Comparison of ENCODE assay signal across 1 cellular context in the genomic region with DNA sequence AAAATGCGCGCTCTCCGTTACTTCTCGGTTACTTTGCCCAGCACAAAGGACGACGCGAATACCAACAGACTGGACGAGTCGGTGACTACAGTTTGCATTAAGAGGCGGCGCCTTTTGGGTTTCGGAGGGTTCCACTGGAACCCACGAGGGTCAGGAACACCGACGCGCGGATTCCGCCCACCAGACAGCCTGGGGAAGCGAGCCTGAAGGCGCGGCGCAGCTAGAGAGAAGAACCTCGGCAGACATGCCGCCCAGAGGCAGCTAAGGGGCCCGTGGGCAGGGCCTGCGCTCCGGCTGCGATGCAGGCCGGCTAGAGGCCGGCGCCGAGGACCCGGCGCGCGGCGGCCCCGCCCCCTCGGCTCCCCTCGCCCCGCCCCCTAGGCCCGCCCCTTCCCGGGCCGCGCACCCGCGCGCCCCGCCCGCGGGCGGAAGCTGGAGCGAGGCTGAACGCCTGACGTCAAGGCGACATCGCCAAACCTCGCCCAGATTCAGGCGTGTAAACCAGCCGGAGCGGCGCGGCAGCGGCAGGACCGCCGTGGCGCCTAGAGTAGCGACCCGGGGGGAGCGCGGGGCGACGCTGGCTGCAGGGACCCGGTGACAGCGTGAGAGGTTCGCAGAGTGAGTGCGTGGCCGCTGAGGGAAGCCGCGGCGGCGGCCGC.
A peak's percentile ranks its signal among the peaks of the same experiment; 100 is the strongest.
TF ChIP-seq lines count a peak whose summit lies in the region.

A gene (plus strand): TSS at position 465 of the 659 bp plus-strand sequence. CDS start 37,826 bp downstream, outside the sequence.

TF ChIP-seq in HepG2, 621 proteins besides CTCF, POLR2A, EP300 and RAD21 (continued from another document and continues in another):
- TF ChIP-seq, protein P1, sequence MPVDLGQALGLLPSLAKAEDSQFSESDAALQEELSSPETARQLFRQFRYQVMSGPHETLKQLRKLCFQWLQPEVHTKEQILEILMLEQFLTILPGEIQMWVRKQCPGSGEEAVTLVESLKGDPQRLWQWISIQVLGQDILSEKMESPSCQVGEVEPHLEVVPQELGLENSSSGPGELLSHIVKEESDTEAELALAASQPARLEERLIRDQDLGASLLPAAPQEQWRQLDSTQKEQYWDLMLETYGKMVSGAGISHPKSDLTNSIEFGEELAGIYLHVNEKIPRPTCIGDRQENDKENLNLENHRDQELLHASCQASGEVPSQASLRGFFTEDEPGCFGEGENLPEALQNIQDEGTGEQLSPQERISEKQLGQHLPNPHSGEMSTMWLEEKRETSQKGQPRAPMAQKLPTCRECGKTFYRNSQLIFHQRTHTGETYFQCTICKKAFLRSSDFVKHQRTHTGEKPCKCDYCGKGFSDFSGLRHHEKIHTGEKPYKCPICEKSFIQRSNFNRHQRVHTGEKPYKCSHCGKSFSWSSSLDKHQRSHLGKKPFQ (CRISPR knock-in tag; IDR thresholded peaks at IDR 0.05; ENCODE audit: insufficient replicate concordance), result peak; percentile 42
- no peak for TF ChIP-seq TRIM24 (CRISPR knock-in tag; IDR thresholded peaks at IDR 0.05)
- TF ChIP-seq ZNF432 (CRISPR knock-in tag; IDR thresholded peaks at IDR 0.05; ENCODE audit: borderline replicate concordance), result no peak
- no peak for TF ChIP-seq ZSCAN20 (CRISPR knock-in tag; IDR thresholded peaks at IDR 0.05; ENCODE audit: borderline replicate concordance)
- no peak for TF ChIP-seq ATF7 (IDR thresholded peaks at IDR 0.05)
- peak; percentile 54; the same call in 1 of the 2 replicates for TF ChIP-seq ATF7 (CRISPR knock-in tag; IDR thresholded peaks at IDR 0.05)
- TF ChIP-seq HMG20A (CRISPR knock-in tag; IDR thresholded peaks at IDR 0.05; ENCODE audit: borderline replicate concordance), result 0 out of 2 replicates have a peak, but pooled peaks have one; percentile 29
- TF ChIP-seq ZNF674 (CRISPR knock-in tag; IDR thresholded peaks at IDR 0.05; ENCODE audit: low read depth), result no peak
- TF ChIP-seq, protein P2, sequence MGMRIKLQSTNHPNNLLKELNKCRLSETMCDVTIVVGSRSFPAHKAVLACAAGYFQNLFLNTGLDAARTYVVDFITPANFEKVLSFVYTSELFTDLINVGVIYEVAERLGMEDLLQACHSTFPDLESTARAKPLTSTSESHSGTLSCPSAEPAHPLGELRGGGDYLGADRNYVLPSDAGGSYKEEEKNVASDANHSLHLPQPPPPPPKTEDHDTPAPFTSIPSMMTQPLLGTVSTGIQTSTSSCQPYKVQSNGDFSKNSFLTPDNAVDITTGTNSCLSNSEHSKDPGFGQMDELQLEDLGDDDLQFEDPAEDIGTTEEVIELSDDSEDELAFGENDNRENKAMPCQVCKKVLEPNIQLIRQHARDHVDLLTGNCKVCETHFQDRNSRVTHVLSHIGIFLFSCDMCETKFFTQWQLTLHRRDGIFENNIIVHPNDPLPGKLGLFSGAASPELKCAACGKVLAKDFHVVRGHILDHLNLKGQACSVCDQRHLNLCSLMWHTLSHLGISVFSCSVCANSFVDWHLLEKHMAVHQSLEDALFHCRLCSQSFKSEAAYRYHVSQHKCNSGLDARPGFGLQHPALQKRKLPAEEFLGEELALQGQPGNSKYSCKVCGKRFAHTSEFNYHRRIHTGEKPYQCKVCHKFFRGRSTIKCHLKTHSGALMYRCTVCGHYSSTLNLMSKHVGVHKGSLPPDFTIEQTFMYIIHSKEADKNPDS (CRISPR knock-in tag; IDR thresholded peaks at IDR 0.05), result no peak
- peak; percentile 75; the same call in 1 of the 2 replicates for TF ChIP-seq ZNF274 (CRISPR knock-in tag; IDR thresholded peaks at IDR 0.05)
- no peak; the same call in 1 of the 2 replicates for TF ChIP-seq ZNF12 (CRISPR knock-in tag; IDR thresholded peaks at IDR 0.05)
- 0 out of 2 replicates have a peak, but pooled peaks have one; percentile 70 for TF ChIP-seq ZNF782 (CRISPR knock-in tag; IDR thresholded peaks at IDR 0.05; ENCODE audit: borderline replicate concordance)
- peak; percentile 28; the same call in 1 of the 2 replicates for TF ChIP-seq KLF12 (CRISPR knock-in tag; IDR thresholded peaks at IDR 0.05; ENCODE audit: borderline replicate concordance)
- no peak for TF ChIP-seq NONO (IDR thresholded peaks at IDR 0.05)
- TF ChIP-seq NONO (CRISPR knock-in tag; conservative IDR thresholded peaks at IDR 0.05), result peak; percentile 74
- 0 out of 2 replicates have a peak, but pooled peaks have one; percentile 29 for TF ChIP-seq ZNF614 (CRISPR knock-in tag; IDR thresholded peaks at IDR 0.05; ENCODE audit: borderline replicate concordance)
- TF ChIP-seq, protein P3, sequence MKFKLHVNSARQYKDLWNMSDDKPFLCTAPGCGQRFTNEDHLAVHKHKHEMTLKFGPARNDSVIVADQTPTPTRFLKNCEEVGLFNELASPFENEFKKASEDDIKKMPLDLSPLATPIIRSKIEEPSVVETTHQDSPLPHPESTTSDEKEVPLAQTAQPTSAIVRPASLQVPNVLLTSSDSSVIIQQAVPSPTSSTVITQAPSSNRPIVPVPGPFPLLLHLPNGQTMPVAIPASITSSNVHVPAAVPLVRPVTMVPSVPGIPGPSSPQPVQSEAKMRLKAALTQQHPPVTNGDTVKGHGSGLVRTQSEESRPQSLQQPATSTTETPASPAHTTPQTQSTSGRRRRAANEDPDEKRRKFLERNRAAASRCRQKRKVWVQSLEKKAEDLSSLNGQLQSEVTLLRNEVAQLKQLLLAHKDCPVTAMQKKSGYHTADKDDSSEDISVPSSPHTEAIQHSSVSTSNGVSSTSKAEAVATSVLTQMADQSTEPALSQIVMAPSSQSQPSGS (CRISPR knock-in tag; IDR thresholded peaks at IDR 0.05), result peak; percentile 56; the same call in 1 of the 2 replicates
- TF ChIP-seq ZNF562 (CRISPR knock-in tag; IDR thresholded peaks at IDR 0.05; ENCODE audit: borderline replicate concordance), result no peak
- 0 out of 2 replicates have a peak, but pooled peaks have one; percentile 75 for TF ChIP-seq ETV6 (CRISPR knock-in tag; conservative IDR thresholded peaks at IDR 0.05)
- TF ChIP-seq WIZ (CRISPR knock-in tag; IDR thresholded peaks at IDR 0.05), result no peak
- TF ChIP-seq CENPT (CRISPR knock-in tag; IDR thresholded peaks at IDR 0.05; ENCODE audit: low read depth), result no peak
- no peak for TF ChIP-seq ZNF619 (CRISPR knock-in tag; IDR thresholded peaks at IDR 0.05)
- TF ChIP-seq, protein P4, sequence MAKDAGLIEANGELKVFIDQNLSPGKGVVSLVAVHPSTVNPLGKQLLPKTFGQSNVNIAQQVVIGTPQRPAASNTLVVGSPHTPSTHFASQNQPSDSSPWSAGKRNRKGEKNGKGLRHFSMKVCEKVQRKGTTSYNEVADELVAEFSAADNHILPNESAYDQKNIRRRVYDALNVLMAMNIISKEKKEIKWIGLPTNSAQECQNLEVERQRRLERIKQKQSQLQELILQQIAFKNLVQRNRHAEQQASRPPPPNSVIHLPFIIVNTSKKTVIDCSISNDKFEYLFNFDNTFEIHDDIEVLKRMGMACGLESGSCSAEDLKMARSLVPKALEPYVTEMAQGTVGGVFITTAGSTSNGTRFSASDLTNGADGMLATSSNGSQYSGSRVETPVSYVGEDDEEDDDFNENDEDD (CRISPR knock-in tag; IDR thresholded peaks at IDR 0.05; ENCODE audit: borderline replicate concordance), result 0 out of 2 replicates have a peak, but pooled peaks have one; percentile 25
- TF ChIP-seq, protein P5, sequence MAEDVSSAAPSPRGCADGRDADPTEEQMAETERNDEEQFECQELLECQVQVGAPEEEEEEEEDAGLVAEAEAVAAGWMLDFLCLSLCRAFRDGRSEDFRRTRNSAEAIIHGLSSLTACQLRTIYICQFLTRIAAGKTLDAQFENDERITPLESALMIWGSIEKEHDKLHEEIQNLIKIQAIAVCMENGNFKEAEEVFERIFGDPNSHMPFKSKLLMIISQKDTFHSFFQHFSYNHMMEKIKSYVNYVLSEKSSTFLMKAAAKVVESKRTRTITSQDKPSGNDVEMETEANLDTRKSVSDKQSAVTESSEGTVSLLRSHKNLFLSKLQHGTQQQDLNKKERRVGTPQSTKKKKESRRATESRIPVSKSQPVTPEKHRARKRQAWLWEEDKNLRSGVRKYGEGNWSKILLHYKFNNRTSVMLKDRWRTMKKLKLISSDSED (CRISPR knock-in tag; IDR thresholded peaks at IDR 0.05), result no peak
- peak; percentile 39; the same call in 1 of the 2 replicates for TF ChIP-seq BRCA1 (CRISPR knock-in tag; IDR thresholded peaks at IDR 0.05)
- TF ChIP-seq, protein P6, sequence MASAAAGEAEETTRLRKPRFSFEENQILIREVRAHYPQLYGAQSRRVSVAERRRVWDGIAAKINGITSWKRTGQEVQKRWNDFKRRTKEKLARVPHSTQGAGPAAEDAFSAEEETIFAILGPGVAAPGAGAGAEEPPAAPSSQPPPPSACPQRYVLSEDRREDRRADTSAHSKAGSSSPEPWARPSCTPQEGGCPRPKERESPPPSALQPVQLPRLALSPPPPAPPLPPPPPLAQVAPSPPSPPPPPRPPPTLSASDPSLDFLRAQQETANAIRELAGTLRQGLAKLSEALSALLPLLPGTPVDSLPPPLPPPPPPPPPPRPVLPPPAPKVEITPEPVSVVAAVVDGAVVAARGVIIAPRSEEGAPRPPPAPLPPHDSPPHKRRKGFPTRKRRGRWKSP (CRISPR knock-in tag; IDR thresholded peaks at IDR 0.05), result peak; percentile 77
- TF ChIP-seq, protein P7, sequence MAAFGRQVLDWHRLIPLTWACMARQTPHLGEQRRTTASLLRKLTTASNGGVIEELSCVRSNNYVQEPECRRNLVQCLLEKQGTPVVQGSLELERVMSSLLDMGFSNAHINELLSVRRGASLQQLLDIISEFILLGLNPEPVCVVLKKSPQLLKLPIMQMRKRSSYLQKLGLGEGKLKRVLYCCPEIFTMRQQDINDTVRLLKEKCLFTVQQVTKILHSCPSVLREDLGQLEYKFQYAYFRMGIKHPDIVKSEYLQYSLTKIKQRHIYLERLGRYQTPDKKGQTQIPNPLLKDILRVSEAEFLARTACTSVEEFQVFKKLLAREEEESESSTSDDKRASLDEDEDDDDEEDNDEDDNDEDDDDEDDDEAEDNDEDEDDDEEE (CRISPR knock-in tag; IDR thresholded peaks at IDR 0.05), result no peak
- TF ChIP-seq SMARCE1 (IDR thresholded peaks at IDR 0.05; ENCODE audit: borderline replicate concordance), result no peak
- TF ChIP-seq, protein P8, sequence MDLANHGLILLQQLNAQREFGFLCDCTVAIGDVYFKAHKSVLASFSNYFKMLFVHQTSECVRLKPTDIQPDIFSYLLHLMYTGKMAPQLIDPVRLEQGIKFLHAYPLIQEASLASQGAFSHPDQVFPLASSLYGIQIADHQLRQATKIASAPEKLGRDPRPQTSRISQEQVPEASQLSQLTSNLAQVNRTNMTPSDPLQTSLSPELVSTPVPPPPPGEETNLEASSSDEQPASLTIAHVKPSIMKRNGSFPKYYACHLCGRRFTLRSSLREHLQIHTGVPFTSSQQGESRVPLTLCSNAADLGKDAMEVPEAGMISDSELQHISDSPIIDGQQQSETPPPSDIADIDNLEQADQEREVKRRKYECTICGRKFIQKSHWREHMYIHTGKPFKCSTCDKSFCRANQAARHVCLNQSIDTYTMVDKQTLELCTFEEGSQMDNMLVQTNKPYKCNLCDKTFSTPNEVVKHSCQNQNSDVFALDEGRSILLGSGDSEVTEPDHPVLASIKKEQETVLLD (CRISPR knock-in tag; IDR thresholded peaks at IDR 0.05; ENCODE audit: low read depth), result peak; percentile 53
- TF ChIP-seq JUNB (CRISPR knock-in tag; IDR thresholded peaks at IDR 0.05; ENCODE audit: borderline replicate concordance), result no peak
- no peak for TF ChIP-seq CHD4 (IDR thresholded peaks at IDR 0.05; ENCODE audit: borderline replicate concordance, low read length)
- TF ChIP-seq SP1 (IDR thresholded peaks at IDR 0.05), result no peak
- no peak for TF ChIP-seq SP1 (CRISPR knock-in tag; IDR thresholded peaks at IDR 0.05)
- no peak; the same call in 1 of the 2 replicates for TF ChIP-seq MXD4 (CRISPR knock-in tag; IDR thresholded peaks at IDR 0.05)
- 0 out of 2 replicates have a peak, but pooled peaks have one; percentile 61 for TF ChIP-seq ARID2 (CRISPR knock-in tag; IDR thresholded peaks at IDR 0.05; ENCODE audit: borderline replicate concordance)
- TF ChIP-seq MTF2 (CRISPR knock-in tag; IDR thresholded peaks at IDR 0.05; ENCODE audit: borderline replicate concordance), result no peak
- 0 out of 2 replicates have a peak, but pooled peaks have one; percentile 54 for TF ChIP-seq ZNF205 (CRISPR knock-in tag; IDR thresholded peaks at IDR 0.05)
- TF ChIP-seq, protein P9, sequence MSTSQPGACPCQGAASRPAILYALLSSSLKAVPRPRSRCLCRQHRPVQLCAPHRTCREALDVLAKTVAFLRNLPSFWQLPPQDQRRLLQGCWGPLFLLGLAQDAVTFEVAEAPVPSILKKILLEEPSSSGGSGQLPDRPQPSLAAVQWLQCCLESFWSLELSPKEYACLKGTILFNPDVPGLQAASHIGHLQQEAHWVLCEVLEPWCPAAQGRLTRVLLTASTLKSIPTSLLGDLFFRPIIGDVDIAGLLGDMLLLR (CRISPR knock-in tag; IDR thresholded peaks at IDR 0.05), result no peak; the same call in 1 of the 2 replicates
- no peak for TF ChIP-seq ZNF235 (CRISPR knock-in tag; IDR thresholded peaks at IDR 0.05; ENCODE audit: borderline replicate concordance)
- TF ChIP-seq, protein P10, sequence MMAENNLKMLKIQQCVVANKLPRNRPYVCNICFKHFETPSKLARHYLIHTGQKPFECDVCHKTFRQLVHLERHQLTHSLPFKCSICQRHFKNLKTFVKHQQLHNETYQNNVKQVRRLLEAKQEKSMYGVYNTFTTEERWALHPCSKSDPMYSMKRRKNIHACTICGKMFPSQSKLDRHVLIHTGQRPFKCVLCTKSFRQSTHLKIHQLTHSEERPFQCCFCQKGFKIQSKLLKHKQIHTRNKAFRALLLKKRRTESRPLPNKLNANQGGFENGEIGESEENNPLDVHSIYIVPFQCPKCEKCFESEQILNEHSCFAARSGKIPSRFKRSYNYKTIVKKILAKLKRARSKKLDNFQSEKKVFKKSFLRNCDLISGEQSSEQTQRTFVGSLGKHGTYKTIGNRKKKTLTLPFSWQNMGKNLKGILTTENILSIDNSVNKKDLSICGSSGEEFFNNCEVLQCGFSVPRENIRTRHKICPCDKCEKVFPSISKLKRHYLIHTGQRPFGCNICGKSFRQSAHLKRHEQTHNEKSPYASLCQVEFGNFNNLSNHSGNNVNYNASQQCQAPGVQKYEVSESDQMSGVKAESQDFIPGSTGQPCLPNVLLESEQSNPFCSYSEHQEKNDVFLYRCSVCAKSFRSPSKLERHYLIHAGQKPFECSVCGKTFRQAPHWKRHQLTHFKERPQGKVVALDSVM (CRISPR knock-in tag; IDR thresholded peaks at IDR 0.05), result peak; percentile 30; the same call in 1 of the 2 replicates
- TF ChIP-seq ZNF496 (CRISPR knock-in tag; IDR thresholded peaks at IDR 0.05; ENCODE audit: insufficient replicate concordance), result no peak
- TF ChIP-seq ZNF543 (CRISPR knock-in tag; IDR thresholded peaks at IDR 0.05), result 0 out of 2 replicates have a peak, but pooled peaks have one; percentile 82
- TF ChIP-seq ZNF841 (CRISPR knock-in tag; IDR thresholded peaks at IDR 0.05; ENCODE audit: borderline replicate concordance), result no peak
- peak; percentile 80 for TF ChIP-seq ZNF777 (CRISPR knock-in tag; IDR thresholded peaks at IDR 0.05)
- TF ChIP-seq ZSCAN29 (CRISPR knock-in tag; conservative IDR thresholded peaks at IDR 0.05), result 0 out of 2 replicates have a peak, but pooled peaks have one; percentile 25
- TF ChIP-seq ZBTB38 (CRISPR knock-in tag; IDR thresholded peaks at IDR 0.05), result 0 out of 2 replicates have a peak, but pooled peaks have one; percentile 63
- 0 out of 2 replicates have a peak, but pooled peaks have one; percentile 29 for TF ChIP-seq AKAP8 (CRISPR knock-in tag; IDR thresholded peaks at IDR 0.05)
